Comparison of ENCODE assay signal across 10 cellular contexts in the genomic region with DNA sequence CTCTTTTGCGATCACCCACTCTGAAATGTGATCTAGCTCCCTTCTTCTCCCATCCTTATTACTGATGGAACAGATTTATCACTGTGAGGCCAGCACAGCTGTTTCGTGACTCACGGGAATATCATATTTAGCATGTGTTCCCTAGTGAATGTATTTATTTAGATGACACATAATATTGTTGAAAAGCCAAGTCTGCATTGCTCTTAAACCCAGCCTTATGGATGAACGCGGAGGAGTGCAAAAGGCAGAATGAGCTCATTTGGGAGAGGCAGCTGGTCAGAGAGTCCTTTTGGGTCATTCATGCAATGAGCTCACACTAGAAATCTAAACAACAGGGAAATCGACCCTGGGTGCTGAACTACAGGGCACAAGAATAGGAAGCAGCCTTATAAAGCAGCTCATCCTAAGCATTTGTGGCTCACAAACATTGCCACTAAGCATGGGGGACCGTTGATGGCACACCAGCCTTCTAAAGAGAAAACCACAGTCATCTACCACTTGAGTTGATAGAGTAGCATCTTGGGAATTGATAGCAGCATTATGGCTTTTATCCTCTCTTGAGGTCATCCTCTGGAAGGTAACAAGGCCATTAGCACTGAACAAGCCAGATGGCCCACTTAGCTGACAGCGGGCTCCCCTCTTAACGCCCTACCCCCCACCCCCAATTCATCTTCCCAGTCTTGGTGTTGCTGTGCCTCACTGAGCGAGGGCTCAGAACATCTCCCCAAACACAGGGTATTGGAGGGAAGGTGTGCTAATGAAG. TPM values are rescaled to one million over a fixed set of nuclear protein-coding genes. Genes with fewer than 3 reads are reported as not detected.
A peak's percentile ranks its signal among the peaks of the same experiment; 100 is the strongest.
DNase-seq lines count a peak whose midpoint lies in the region; ATAC-seq and TF ChIP-seq lines count a peak whose summit lies in the region.
"Had no signal": no experiment of that assay in that cellular context is flagged by ENCODE, and none has a peak within 500 bp of the region (broad histone marks: within the 10 kb centered on the region; RNA-seq: fewer than 3 reads in every experiment).

No MANE protein-coding gene starts in this region.

- no peak for TF ChIP-seq POLR2A in esophagus squamous epithelium (IDR thresholded peaks at IDR 0.05)
- TF ChIP-seq POLR2A in spleen (IDR thresholded peaks at IDR 0.05), result no peak

- H3K9me2 ChIP-seq in hepatocyte (replicated peaks; ENCODE audit: insufficient read depth), result no peaks in the 10 kb centered on the region

- TF ChIP-seq CTCF in hepatocyte (IDR thresholded peaks at IDR 0.05; ENCODE audit: poor library complexity) (no peak), esophagus squamous epithelium (IDR thresholded peaks at IDR 0.05) (no peak), spleen (IDR thresholded peaks at IDR 0.05 in 8 of 11, conservative IDR thresholded peaks at IDR 0.05 in 3 of 11) (no peak)

- DNase-seq in Ammon's horn (ENCODE audit: low spot score) (peak; percentile 47), NCI-H1436 (lab: John Stamatoyannopoulos, UW) (peak; percentile 95), SJSA1 (ENCODE audit: low read depth in 1 of 2, low spot score in 2 of 2) (peak; percentile 44 to 50), hepatocyte (ENCODE audit: low spot score) (peak; percentile 33), D341Med (ENCODE audit: low spot score) (no peak), esophagus squamous epithelium (lab: John Stamatoyannopoulos, UW) (no peak), spleen (no peak)
- DNase-seq: activated naive CD4-positive, alpha-beta T cell; head of caudate nucleus had no signal

- no peak overlapping the region for H2AFZ ChIP-seq in hepatocyte

- H3K4me3 ChIP-seq in SJSA1 (no peak overlapping the region), hepatocyte (no peak overlapping the region), esophagus squamous epithelium (no peak overlapping the region), spleen (no peak overlapping the region)

- H3K27me3 ChIP-seq in SJSA1 (replicated peaks), result no peaks in the 10 kb centered on the region
- H3K27me3 ChIP-seq in hepatocyte, result no peaks in the 10 kb centered on the region
- peaks cover 0 to 21% (median 0%) of the 10 kb centered on the region in 4 donors for H3K27me3 ChIP-seq in esophagus squamous epithelium
- H3K27me3 ChIP-seq in spleen (replicated peaks in 1 of 7), result peaks cover 0 to 27% (median 0%) of the 10 kb centered on the region in 7 donors

- intact Hi-C loops in esophagus squamous epithelium (cut with DNase I) (no loop called here), spleen (cut with DNase I; ENCODE audit: low total_unique reads) (no loop called here)

- H3K4me1 ChIP-seq in SJSA1 (replicated peaks), result peaks cover 15% of the 10 kb centered on the region
- no peaks in the 10 kb centered on the region for H3K4me1 ChIP-seq in hepatocyte (ENCODE audit: insufficient read depth)
- peaks cover 0 to 9% (median 0%) of the 10 kb centered on the region in 3 donors for H3K4me1 ChIP-seq in esophagus squamous epithelium
- no peaks in the 10 kb centered on the region for H3K4me1 ChIP-seq in spleen

- H3K36me3 ChIP-seq in SJSA1 (no peaks in the 10 kb centered on the region), hepatocyte (replicated peaks; ENCODE audit: insufficient read depth, low read depth) (no peaks in the 10 kb centered on the region), esophagus squamous epithelium (no peaks in the 10 kb centered on the region), spleen (no peaks in the 10 kb centered on the region)

- H3K79me2 ChIP-seq in hepatocyte, result no peaks in the 10 kb centered on the region

- WGBS in hepatocyte (ENCODE audit: low lambda C conversion rate, missing lambda C conversion rate), result 64% methylated on average over 10 of the region's 10 CpGs
- WGBS in esophagus squamous epithelium, 2 donors, result 27 to 38% methylated on average over 9 to 10 of the region's 10 CpGs
- 52 to 63% (median 59%) methylated on average over 10 of the region's 10 CpGs for WGBS in spleen, 5 donors

- H3K9me3 ChIP-seq in SJSA1 (replicated peaks), result no peaks in the 10 kb centered on the region; the same call in 1 of the 2 replicates
- H3K9me3 ChIP-seq in hepatocyte (ENCODE audit: low read depth), result no peaks in the 10 kb centered on the region
- H3K9me3 ChIP-seq in esophagus squamous epithelium, result no peaks in the 10 kb centered on the region
- no peaks in the 10 kb centered on the region for H3K9me3 ChIP-seq in spleen

- no peak overlapping the region for H3K27ac ChIP-seq in SJSA1
- H3K27ac ChIP-seq in hepatocyte, result no peak overlapping the region
- H3K27ac ChIP-seq in esophagus squamous epithelium, result peak overlapping the region in 2 of 4 donors; percentile 5 to 58
- no peak overlapping the region for H3K27ac ChIP-seq in spleen

- ATAC-seq in HG02610 (IDR thresholded peaks at IDR 0.05; ENCODE audit: unreplicated experiment), result no peak

- H3K4me2 ChIP-seq in hepatocyte, result no peak overlapping the region

- no peaks in the 10 kb centered on the region for H4K20me1 ChIP-seq in hepatocyte (ENCODE audit: insufficient read depth, poor library complexity, severe bottlenecking)

RNA-seq across cellular contexts. Expression of a gene that starts 32.9 kb away (rescaled TPM):
- 8.7 and 33.8 TPM in 2 replicates for total RNA-seq in SJSA1 (2014; rRNA removed; shearing (Covaris generic))
- 7.4 and 10.0 TPM in 2 replicates for total RNA-seq in hepatocyte
- polyA plus RNA-seq in hepatocyte, result 4.3 and 6.2 TPM in 2 replicates
- 1 to 10 TPM; 2.0 to 9.3 (median 3.8) TPM for total RNA-seq in esophagus squamous epithelium
- 10 to 100 TPM; 29.2 to 54.1 (median 39.0) TPM for total RNA-seq in spleen
- 1 to 10 TPM; 3.2 to 4.5 (median 3.7) TPM for polyA plus RNA-seq in spleen

Comparison
In these comparisons a context has a peak if more than half of its experiments do, and no peak if none do; other contexts are left out.
1. DNase-seq: peak in Ammon's horn (single experiment), NCI-H1436 (single experiment), SJSA1 (2 of 2) and hepatocyte (single experiment); none in D341Med (single experiment), esophagus squamous epithelium (single experiment) and spleen (single experiment).